In genomic region chr12:52308807-52309425, GRCh38 we compare ENCODE assay signal across 12 cellular contexts. TPM values are rescaled to one million over a fixed set of nuclear protein-coding genes. Genes with fewer than 3 reads are reported as not detected.
DNase-seq lines count a peak whose midpoint lies in the region; ATAC-seq, FAIRE-seq and TF ChIP-seq lines count a peak whose summit lies in the region.
"Had no signal": no experiment of that assay in that cellular context is flagged by ENCODE, and none has a peak within 500 bp of the region (broad histone marks: within the 10 kb centered on the region; RNA-seq: fewer than 3 reads in every experiment).

No MANE protein-coding gene starts in this region.

- no peak for TF ChIP-seq POLR2A in A549 (IDR thresholded peaks at IDR 0.05; ENCODE audit: low read length)

- no peak for ATAC-seq in A549
- no peak for ATAC-seq in natural killer cell
- no peak for ATAC-seq in HG03521 (IDR thresholded peaks at IDR 0.05; ENCODE audit: unreplicated experiment)
- ATAC-seq in GM18861 (IDR thresholded peaks at IDR 0.05; ENCODE audit: unreplicated experiment) = no peak

- H3K27ac Mint-ChIP-seq in natural killer cell = peak overlapping the region; percentile 82 to 85

- peak overlapping the region; percentile 87 for H3K4me3 Mint-ChIP-seq in natural killer cell

- H3K9ac ChIP-seq in HUES6 (ENCODE audit: low read length) = no peak overlapping the region

- H3K27ac ChIP-seq in A549 (peak overlapping the region; percentile 60 to 87), HUES6 (ENCODE audit: low read depth, low read length) (no peak overlapping the region), ectodermal cell (ENCODE audit: insufficient read depth, low read depth, low read length, poor library complexity, severe bottlenecking) (no peak overlapping the region)
- H3K27ac ChIP-seq: neutrophil, WERI-Rb-1 had no signal

- peak overlapping the region; percentile 60 for H3K4me2 ChIP-seq in A549

- H3K36me3 ChIP-seq in HUES6 (ENCODE audit: control insufficient read depth, insufficient read depth, low read length) = no peaks in the 10 kb centered on the region
- no peaks in the 10 kb centered on the region for H3K36me3 ChIP-seq in ectodermal cell (ENCODE audit: control insufficient read depth, insufficient read depth, low read length)
- H3K36me3 ChIP-seq: neutrophil, WERI-Rb-1 had no signal

- H3K9me3 Mint-ChIP-seq in natural killer cell = no peaks in the 10 kb centered on the region

- 79% methylated on average over 15 of the region's 15 CpGs for WGBS in A549 (ENCODE audit: missing lambda C conversion rate)
- WGBS in ectodermal cell, 2 experiments = 57 to 58% methylated on average over 15 of the region's 15 CpGs

- no peak overlapping the region for H3K4me3 ChIP-seq in A549
- H3K4me3 ChIP-seq in HUES6 (ENCODE audit: low read depth, low read length) = peak overlapping the region; percentile 79
- H3K4me3 ChIP-seq in ectodermal cell (ENCODE audit: insufficient read depth, low read depth, low read length) = peak overlapping the region; percentile 45

- no peak for TF ChIP-seq EP300 in A549 (IDR thresholded peaks at IDR 0.05)

- H3K36me3 Mint-ChIP-seq in natural killer cell = no peaks in the 10 kb centered on the region

- peaks cover 51 to 56% of the 10 kb centered on the region in 2 donors for H3K4me1 Mint-ChIP-seq in natural killer cell

- POLR2A ChIA-PET in A549 (lab: Yijun Ruan, JAX) = interaction anchor here (1.1 kb wide), 1 partner anchor 19 kb away, joined by 3 read pairs; no protein-coding TSS in a partner anchor

- H3K27me3 ChIP-seq in HUES6 (ENCODE audit: control insufficient read depth, insufficient read depth, low read length) (peaks cover 77% of the 10 kb centered on the region), ectodermal cell (ENCODE audit: control insufficient read depth, insufficient read depth, low read length, poor library complexity, severe bottlenecking) (peaks cover 50% of the 10 kb centered on the region)

- FAIRE-seq in A549 (lab: Jason Lieb, UNC) = no peak

- H3K9me3 ChIP-seq in A549 (no peaks in the 10 kb centered on the region), HUES6 (ENCODE audit: control insufficient read depth, insufficient read depth, low read depth, low read length) (no peaks in the 10 kb centered on the region), ectodermal cell (ENCODE audit: control insufficient read depth, low read length) (no peaks in the 10 kb centered on the region)
- H3K9me3 ChIP-seq: neutrophil had no signal

- DNase-seq in A549 (ENCODE audit: low read depth in 1 of 2, low spot score in 1 of 2) (no peak), natural killer cell (no peak), ureter (ENCODE audit: low spot score) (no peak), AG20443 (ENCODE audit: low spot score) (no peak)
- DNase-seq: DND-41, NCI-H446 had no signal

- no peak for TF ChIP-seq RAD21 in A549 (conservative IDR thresholded peaks at IDR 0.05 in 1 of 2, IDR thresholded peaks at IDR 0.05 in 1 of 2)

- TF ChIP-seq CTCF in A549 (IDR thresholded peaks at IDR 0.05) (no peak), natural killer cell (IDR thresholded peaks at IDR 0.05) (no peak)

- intact Hi-C loops in natural killer cell (cut with micrococcal nuclease) = loop anchor here (2.0 to 10.0 kb wide), 2 partner anchors 18 to 46 kb away; no protein-coding TSS in a partner anchor

- H3K4me1 ChIP-seq in A549 (peaks cover 6% of the 10 kb centered on the region; the same call in 1 of the 3 replicates), HUES6 (ENCODE audit: control insufficient read depth, insufficient read depth, low read length) (peaks cover 9% of the 10 kb centered on the region), ectodermal cell (ENCODE audit: control insufficient read depth, insufficient read depth, low read length) (peaks cover 11% of the 10 kb centered on the region)

- CTCF ChIA-PET in A549 (lab: Yijun Ruan, JAX) = interaction anchor here (0.6 to 8.7 kb wide), 11 partner anchors 14 to 571 kb away, joined by 3 to 217 read pairs (median 13); partner anchors contain the start of genes KRT81 and KRT83

- H3K27me3 Mint-ChIP-seq in natural killer cell (ENCODE audit: low read depth in 2 of 2) = peaks cover 11 to 62% of the 10 kb centered on the region in 2 donors

TF ChIP-seq in A549, 52 proteins besides CTCF, POLR2A, EP300 and RAD21:
- TF ChIP-seq POLR2AphosphoS2 (conservative IDR thresholded peaks at IDR 0.05; ENCODE audit: low read length) (no peak), ZC3H11A (IDR thresholded peaks at IDR 0.05) (no peak), FOXS1 (CRISPR knock-in tag; IDR thresholded peaks at IDR 0.05) (no peak)

RNA-seq across cellular contexts. Expression of gene KRT83, which starts 12.3 kb away (rescaled TPM):
- polyA plus RNA-seq in A549 (2011; rRNA removed) (11.6 and 20.4 TPM in 2 replicates), A549 (2017; fragmentation: RNase III; extraction: RNeasy Plus Mini Kit Qiagen cat#74134 plus additional on column Dnase treatment) (43.3 to 52.1 TPM (median 44.8 TPM) in 3 replicates)
- polyA plus RNA-seq in A549 (2012; cell fraction: cytosol; rRNA removed) = 2.3 TPM in 2 replicates
- 1.4 and 1.8 TPM in 2 replicates for polyA plus RNA-seq in A549 (2012; cell fraction: nucleus; rRNA removed)
- 3.5 and 4.8 TPM in 2 replicates for polyA minus RNA-seq in A549 (2011; rRNA and poly(A)+ RNA removed)
- polyA plus RNA-seq in ectodermal cell (2013, experiment 1 of 4) = not detected
- polyA plus RNA-seq in ectodermal cell (2013, experiment 2 of 4) = not detected
- not detected for polyA plus RNA-seq in ectodermal cell (2013, experiment 3 of 4)
- polyA plus RNA-seq in ectodermal cell (2013, experiment 4 of 4) = not detected
- total RNA-seq in natural killer cell (not detected), ureter (not detected)

RNA-seq across cellular contexts. Expression of gene KRT81, which starts 17.6 kb away (rescaled TPM):
- 1,799 and 1,935 TPM in 2 replicates for polyA plus RNA-seq in A549 (2011; rRNA removed)
- 4,307 and 4,853 TPM in 2 replicates for polyA plus RNA-seq in A549 (2012; cell fraction: cytosol; rRNA removed)
- polyA plus RNA-seq in A549 (2012; cell fraction: nucleus; rRNA removed) = 4,173 and 4,472 TPM in 2 replicates
- 3,419 to 3,643 TPM (median 3,445 TPM) in 3 replicates for polyA plus RNA-seq in A549 (2017; fragmentation: RNase III; extraction: RNeasy Plus Mini Kit Qiagen cat#74134 plus additional on column Dnase treatment)
- 632 and 835 TPM in 2 replicates for polyA minus RNA-seq in A549 (2011; rRNA and poly(A)+ RNA removed)
- not detected for polyA plus RNA-seq in ectodermal cell (2013, experiment 1 of 4)
- polyA plus RNA-seq in ectodermal cell (2013, experiment 2 of 4) = not detected
- not detected for polyA plus RNA-seq in ectodermal cell (2013, experiment 3 of 4)
- polyA plus RNA-seq in ectodermal cell (2013, experiment 4 of 4) = not detected
- 1 to 10 TPM in 2 of 3 donors, under 1 TPM in 1; 0.28 to 1.4 (median 1.3) TPM for total RNA-seq in natural killer cell
- total RNA-seq in ureter = not detected

RNA-seq across cellular contexts. Expression of gene KRT86, which starts 34.5 kb away (rescaled TPM):
- polyA plus RNA-seq in A549 (2011; rRNA removed) (23.5 and 43.0 TPM in 2 replicates), A549 (2017; fragmentation: RNase III; extraction: RNeasy Plus Mini Kit Qiagen cat#74134 plus additional on column Dnase treatment) (331 to 441 TPM (median 378 TPM) in 3 replicates)
- polyA plus RNA-seq in A549 (2012; cell fraction: cytosol; rRNA removed) = 10.6 and 13.1 TPM in 2 replicates
- polyA plus RNA-seq in A549 (2012; cell fraction: nucleus; rRNA removed) = 73.1 and 148 TPM in 2 replicates
- 4.4 and 5.3 TPM in 2 replicates for polyA minus RNA-seq in A549 (2011; rRNA and poly(A)+ RNA removed)
- polyA plus RNA-seq in ectodermal cell (2013, experiment 1 of 4) = not detected
- not detected for polyA plus RNA-seq in ectodermal cell (2013, experiment 2 of 4)
- not detected for polyA plus RNA-seq in ectodermal cell (2013, experiment 3 of 4)
- not detected for polyA plus RNA-seq in ectodermal cell (2013, experiment 4 of 4)
- total RNA-seq in natural killer cell (1 to 10 TPM; 2.0 to 3.6 (median 2.7) TPM), ureter (0.62 TPM)

RNA-seq across cellular contexts. Expression of gene KRT85, which starts 58.4 kb away (rescaled TPM):
- polyA plus RNA-seq in A549 (2011; rRNA removed) = 0.07 TPM in 1 of 2 replicates, not detected in the other
- polyA plus RNA-seq in A549 (2012; cell fraction: cytosol; rRNA removed) = 0.04 and 0.09 TPM in 2 replicates
- polyA plus RNA-seq in A549 (2012; cell fraction: nucleus; rRNA removed) = 0.04 TPM in 2 replicates
- polyA plus RNA-seq in A549 (2017; fragmentation: RNase III; extraction: RNeasy Plus Mini Kit Qiagen cat#74134 plus additional on column Dnase treatment) = 2.9 to 4.8 TPM (median 3.7 TPM) in 3 replicates
- polyA minus RNA-seq in A549 (2011; rRNA and poly(A)+ RNA removed) = not detected in 2 replicates
- polyA plus RNA-seq in ectodermal cell (2013, experiment 1 of 4) = not detected
- not detected for polyA plus RNA-seq in ectodermal cell (2013, experiment 2 of 4)
- not detected for polyA plus RNA-seq in ectodermal cell (2013, experiment 3 of 4)
- not detected for polyA plus RNA-seq in ectodermal cell (2013, experiment 4 of 4)
- total RNA-seq in natural killer cell = not detected
- not detected for total RNA-seq in ureter

Comparison
In these comparisons a context has a peak if more than half of its experiments do, and no peak if none do; other contexts are left out.
1. H3K27ac ChIP-seq: peak in A549 (2 of 2); none in HUES6 (single experiment) and ectodermal cell (single experiment).